14 cellular contexts compared by ENCODE assay signal in genomic region chr19:28519950-28520861, GRCh38.
DNase-seq lines count a peak whose midpoint lies in the region; ATAC-seq and TF ChIP-seq lines count a peak whose summit lies in the region.
"Had no signal": no experiment of that assay in that cellular context is flagged by ENCODE, and none has a peak within 500 bp of the region (broad histone marks: within the 10 kb centered on the region; RNA-seq: fewer than 3 reads in every experiment).

No MANE protein-coding gene starts in this region.

- CTCF ChIA-PET in naive thymus-derived CD4-positive, alpha-beta T cell (lab: Charles Lee): no interaction called here
- CTCF ChIA-PET in GM10248 (lab: Yijun Ruan, JAX): no interaction called here

- peaks cover 0 to 7% (median 0%) of the 10 kb centered on the region in 11 donors for H3K9me3 Mint-ChIP-seq in naive thymus-derived CD4-positive, alpha-beta T cell
- H3K9me3 Mint-ChIP-seq: activated naive CD4-positive, alpha-beta T cell treated with anti-CD3 and anti-CD28 coated beads, Interleukin-2, amount 50 U/mL, for 72 hours; stimulated activated naive CD8-positive, alpha-beta T cell treated with anti-CD3 and anti-CD28 coated beads, Interleukin-15, amount 100 ng/mL, for 72 hours had no signal

- H3K4me1 ChIP-seq in naive thymus-derived CD4-positive, alpha-beta T cell (ENCODE audit: control insufficient read depth in 2 of 2, insufficient read depth in 2 of 2, low read length in 2 of 2): no peaks in the 10 kb centered on the region
- H3K4me1 ChIP-seq: right atrium auricular region had no signal

- intact Hi-C loops in naive thymus-derived CD4-positive, alpha-beta T cell (cut with micrococcal nuclease): no loop called here

- no peak for TF ChIP-seq CTCF in GM10248 (IDR thresholded peaks at IDR 0.05; ENCODE audit: control extremely low read depth, extremely low read depth, low read depth, missing control alignments)
- TF ChIP-seq CTCF in GM20000 (IDR thresholded peaks at IDR 0.05; ENCODE audit: extremely low read depth, missing control alignments): no peak

- no peaks in the 10 kb centered on the region for H3K27me3 ChIP-seq in naive thymus-derived CD4-positive, alpha-beta T cell (ENCODE audit: control insufficient read depth in 2 of 2, insufficient read depth in 2 of 2, low read length in 2 of 2)
- H3K27me3 ChIP-seq: right atrium auricular region had no signal

- ATAC-seq in naive thymus-derived CD4-positive, alpha-beta T cell: no peak
- no peak for ATAC-seq in GM19463 (IDR thresholded peaks at IDR 0.05; ENCODE audit: unreplicated experiment)
- ATAC-seq: activated naive CD4-positive, alpha-beta T cell treated with anti-CD3 and anti-CD28 coated beads, Interleukin-2, amount 50 U/mL, for 72 hours; mucosa of descending colon; stimulated activated naive CD8-positive, alpha-beta T cell treated with anti-CD3 and anti-CD28 coated beads, Interleukin-15, amount 100 ng/mL, for 72 hours had no signal

- no peak overlapping the region for H3K4me3 ChIP-seq in naive thymus-derived CD4-positive, alpha-beta T cell (ENCODE audit: low read length)
- H3K4me3 ChIP-seq: mucosa of descending colon, right atrium auricular region had no signal

- H3K27ac Mint-ChIP-seq in naive thymus-derived CD4-positive, alpha-beta T cell: no peak overlapping the region
- H3K27ac Mint-ChIP-seq: activated naive CD4-positive, alpha-beta T cell treated with anti-CD3 and anti-CD28 coated beads, Interleukin-2, amount 50 U/mL, for 72 hours; stimulated activated naive CD8-positive, alpha-beta T cell treated with anti-CD3 and anti-CD28 coated beads, Interleukin-15, amount 100 ng/mL, for 72 hours had no signal

- POLR2A ChIA-PET in naive thymus-derived CD4-positive, alpha-beta T cell (lab: Charles Lee): no interaction called here
- POLR2A ChIA-PET in GM10248 (lab: Yijun Ruan, JAX): no interaction called here

- no peaks in the 10 kb centered on the region for H3K36me3 ChIP-seq in naive thymus-derived CD4-positive, alpha-beta T cell (ENCODE audit: control insufficient read depth in 2 of 3, insufficient read depth in 3 of 3, low read length in 3 of 3)
- H3K36me3 ChIP-seq: right atrium auricular region had no signal

- H3K27me3 Mint-ChIP-seq in naive thymus-derived CD4-positive, alpha-beta T cell: no peaks in the 10 kb centered on the region
- H3K27me3 Mint-ChIP-seq: stimulated activated naive CD8-positive, alpha-beta T cell treated with anti-CD3 and anti-CD28 coated beads, Interleukin-15, amount 100 ng/mL, for 72 hours had no signal

- H3K4me1 Mint-ChIP-seq in naive thymus-derived CD4-positive, alpha-beta T cell: peaks cover 0 to 2% (median 0%) of the 10 kb centered on the region in 7 donors
- H3K4me1 Mint-ChIP-seq: stimulated activated naive CD8-positive, alpha-beta T cell treated with anti-CD3 and anti-CD28 coated beads, Interleukin-15, amount 100 ng/mL, for 72 hours had no signal

- peak; percentile 9 for DNase-seq in ELR (ENCODE audit: low read depth)
- DNase-seq in NCI-H2196 (lab: John Stamatoyannopoulos, UW; ENCODE audit: unreplicated experiment): peak; percentile 89
- peak; percentile 6 for DNase-seq in cerebellum (ENCODE audit: low spot score)
- DNase-seq in putamen (ENCODE audit: low spot score): peak; percentile 11
- no peak for DNase-seq in naive thymus-derived CD4-positive, alpha-beta T cell
- no peak for DNase-seq in GM10248 (ENCODE audit: extremely low spot score)
- DNase-seq in GM20000 (ENCODE audit: low spot score): no peak
- DNase-seq: erythroblast; mucosa of descending colon; NCI-H2081; stimulated activated naive CD8-positive, alpha-beta T cell treated with anti-CD3 and anti-CD28 coated beads, Interleukin-15, amount 100 ng/mL, for 72 hours had no signal

- H3K4me3 Mint-ChIP-seq in naive thymus-derived CD4-positive, alpha-beta T cell: no peak overlapping the region
- H3K4me3 Mint-ChIP-seq: stimulated activated naive CD8-positive, alpha-beta T cell treated with anti-CD3 and anti-CD28 coated beads, Interleukin-15, amount 100 ng/mL, for 72 hours had no signal

- H3K27ac ChIP-seq in naive thymus-derived CD4-positive, alpha-beta T cell (ENCODE audit: low read depth, low read length): no peak overlapping the region
- H3K27ac ChIP-seq: right atrium auricular region had no signal

- H3K36me3 Mint-ChIP-seq in naive thymus-derived CD4-positive, alpha-beta T cell: no peaks in the 10 kb centered on the region
- H3K36me3 Mint-ChIP-seq: activated naive CD4-positive, alpha-beta T cell treated with anti-CD3 and anti-CD28 coated beads, Interleukin-2, amount 50 U/mL, for 72 hours had no signal

- H3K9me3 ChIP-seq in naive thymus-derived CD4-positive, alpha-beta T cell (ENCODE audit: control insufficient read depth in 2 of 3, low read length in 3 of 3): no peaks in the 10 kb centered on the region
- H3K9me3 ChIP-seq: mucosa of descending colon, right atrium auricular region had no signal

Comparison
In these comparisons a context has a peak if more than half of its experiments do, and no peak if none do; other contexts are left out.
1. DNase-seq: peak in ELR (single experiment), NCI-H2196 (single experiment), cerebellum (single experiment) and putamen (single experiment); none in naive thymus-derived CD4-positive, alpha-beta T cell (0 of 9), GM10248 (single experiment) and GM20000 (single experiment).